Comparison of ENCODE assay signal across 26 cellular contexts in the genomic region with DNA sequence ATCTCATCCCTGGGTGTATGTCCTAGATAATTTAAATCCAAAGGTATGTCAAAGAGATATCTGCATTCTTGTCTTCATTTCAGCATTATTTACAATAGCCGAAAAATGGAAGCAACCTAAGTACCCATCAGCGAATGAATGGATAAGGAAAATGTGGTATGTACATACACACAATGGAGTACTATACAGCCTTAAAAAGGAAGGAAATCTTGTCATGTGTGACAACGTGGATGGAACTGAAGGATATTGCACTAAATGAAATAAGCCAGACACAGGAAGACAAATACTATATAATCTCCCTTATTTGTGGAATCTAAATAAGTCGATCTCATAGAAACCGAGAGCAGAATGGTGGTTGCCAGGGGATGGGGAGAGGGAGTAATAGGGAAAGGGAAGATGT. TPM values are rescaled to one million over a fixed set of nuclear protein-coding genes. Genes with fewer than 3 reads are reported as not detected.
DNase-seq lines count a peak whose midpoint lies in the region; FAIRE-seq and TF ChIP-seq lines count a peak whose summit lies in the region.
"Had no signal": no experiment of that assay in that cellular context is flagged by ENCODE, and none has a peak within 500 bp of the region (broad histone marks: within the 10 kb centered on the region; RNA-seq: fewer than 3 reads in every experiment).

No MANE protein-coding gene starts in this region.

- H3K27me3 Mint-ChIP-seq in osteocyte (ENCODE audit: unreplicated experiment): peaks cover 15% of the 10 kb centered on the region
- H3K27me3 Mint-ChIP-seq in mesothelial cell of epicardium (ENCODE audit: low read depth): peaks cover 24% of the 10 kb centered on the region

- H3K27me3 ChIP-seq in SU-DHL-6 (ENCODE audit: low read length) (no peaks in the 10 kb centered on the region), colonic mucosa (no peaks in the 10 kb centered on the region)
- H3K27me3 ChIP-seq: BE2C, BLaER1 had no signal

- H3K27ac ChIP-seq in SU-DHL-6 (ENCODE audit: low read depth, low read length): peak overlapping the region; percentile 99; the same call in 1 of the 2 replicates
- H3K27ac ChIP-seq in colonic mucosa: no peak overlapping the region
- H3K27ac ChIP-seq: 22Rv1, A549, BLaER1 had no signal

- H3K9me3 Mint-ChIP-seq in osteocyte (ENCODE audit: unreplicated experiment) (no peaks in the 10 kb centered on the region), mesothelial cell of epicardium (peaks cover 7% of the 10 kb centered on the region)
- H3K9me3 Mint-ChIP-seq: CD14-positive monocyte had no signal

- no peak overlapping the region for H2AFZ ChIP-seq in SU-DHL-6 (ENCODE audit: low read depth, low read length, severe bottlenecking)

- H3F3A ChIP-seq in SU-DHL-6 (ENCODE audit: insufficient read depth): peaks cover 63% of the 10 kb centered on the region

- H3K4me3 ChIP-seq in SU-DHL-6 (ENCODE audit: insufficient read depth, low read length, poor library complexity, severe bottlenecking): no peak overlapping the region
- no peak overlapping the region for H3K4me3 ChIP-seq in colonic mucosa
- H3K4me3 ChIP-seq: A549, BLaER1 had no signal

- intact Hi-C loops in colonic mucosa (cut with DNase I): loop anchor here (10.0 kb wide), 1 partner anchor 264 kb away; no protein-coding TSS in a partner anchor

- TF ChIP-seq CTCF in SU-DHL-6 (IDR thresholded peaks at IDR 0.05; ENCODE audit: insufficient read depth, low read length, poor library complexity, severe bottlenecking): no peak
- TF ChIP-seq CTCF in osteocyte (IDR thresholded peaks at IDR 0.05): no peak
- TF ChIP-seq CTCF in mesothelial cell of epicardium (IDR thresholded peaks at IDR 0.05; ENCODE audit: unreplicated experiment): no peak
- no peak for TF ChIP-seq CTCF in colonic mucosa (IDR thresholded peaks at IDR 0.05)

- H3K4me3 Mint-ChIP-seq in osteocyte (ENCODE audit: unreplicated experiment): no peak overlapping the region
- H3K4me3 Mint-ChIP-seq in mesothelial cell of epicardium: no peak overlapping the region
- H3K4me3 Mint-ChIP-seq: CD14-positive monocyte; CD4-positive, alpha-beta memory T cell; CD4-positive, CD25-positive, alpha-beta regulatory T cell had no signal

- no peak overlapping the region for H3K27ac Mint-ChIP-seq in osteocyte (ENCODE audit: unreplicated experiment)
- no peak overlapping the region for H3K27ac Mint-ChIP-seq in mesothelial cell of epicardium
- H3K27ac Mint-ChIP-seq: CD4-positive, alpha-beta memory T cell; CD4-positive, CD25-positive, alpha-beta regulatory T cell; CD8-positive, alpha-beta memory T cell had no signal

- H3K4me1 ChIP-seq in colonic mucosa: no peaks in the 10 kb centered on the region
- H3K4me1 ChIP-seq: A549, BE2C had no signal

- H3K36me3 Mint-ChIP-seq in osteocyte (ENCODE audit: unreplicated experiment): no peaks in the 10 kb centered on the region
- H3K36me3 Mint-ChIP-seq in mesothelial cell of epicardium: no peaks in the 10 kb centered on the region
- H3K36me3 Mint-ChIP-seq: CD14-positive monocyte; CD4-positive, alpha-beta memory T cell; CD4-positive, CD25-positive, alpha-beta regulatory T cell; CD8-positive, alpha-beta memory T cell had no signal

- H4K20me1 ChIP-seq in SU-DHL-6 (ENCODE audit: low read depth, low read length): no peaks in the 10 kb centered on the region
- H4K20me1 ChIP-seq: BLaER1 had no signal

- no peaks in the 10 kb centered on the region for H3K9me2 ChIP-seq in SU-DHL-6 (replicated peaks; ENCODE audit: insufficient read depth, low read length)

- H3K9me3 ChIP-seq in SU-DHL-6 (ENCODE audit: insufficient read depth, low read length): no peaks in the 10 kb centered on the region
- H3K9me3 ChIP-seq in colonic mucosa: no peaks in the 10 kb centered on the region
- H3K9me3 ChIP-seq: A549, BLaER1 had no signal

- H3K36me3 ChIP-seq in SU-DHL-6 (ENCODE audit: low read length): peaks cover 12% of the 10 kb centered on the region
- no peaks in the 10 kb centered on the region for H3K36me3 ChIP-seq in colonic mucosa
- H3K36me3 ChIP-seq: BE2C, BLaER1 had no signal

- no peak for TF ChIP-seq POLR2A in GM12891 (IDR thresholded peaks at IDR 0.05; ENCODE audit: low read depth, low read length)

- H3K9ac ChIP-seq in SU-DHL-6 (ENCODE audit: low read length) (no peak overlapping the region), colonic mucosa (ENCODE audit: low read depth in 2 of 2, low read length in 2 of 2) (no peak overlapping the region)
- H3K9ac ChIP-seq: BLaER1 had no signal

- DNase-seq in GM12891 (ENCODE audit: insufficient read length, low spot score) (no peak), GM18507 (ENCODE audit: extremely low spot score, insufficient read length, low read depth) (no peak), osteocyte (ENCODE audit: extremely low spot score, unreplicated experiment) (peak; percentile 8), mesothelial cell of epicardium (ENCODE audit: low spot score in 2 of 2, unreplicated experiment in 2 of 2) (no peak), colonic mucosa (no peak), GM03348 (ENCODE audit: low spot score) (no peak)
- DNase-seq: ACHN; BE2C; C1 segment of cervical spinal cord; CD4-positive, alpha-beta memory T cell; CD4-positive, CD25-positive, alpha-beta regulatory T cell; CD8-positive, alpha-beta memory T cell; COR-L47; DMS 273 treated with DMSO at 0.1 percent for 48 hours; DMS153; DMS53; DMS79; DND-41; EL; GDM1 had no signal

- FAIRE-seq in GM12891 (lab: Jason Lieb, UNC) (peak; percentile 47), GM18507 (lab: Jason Lieb, UNC) (peak; percentile 47)
- FAIRE-seq: A549 had no signal

- H3K4me1 Mint-ChIP-seq in osteocyte (ENCODE audit: unreplicated experiment) (no peaks in the 10 kb centered on the region), mesothelial cell of epicardium (no peaks in the 10 kb centered on the region)
- H3K4me1 Mint-ChIP-seq: CD4-positive, alpha-beta memory T cell; CD4-positive, CD25-positive, alpha-beta regulatory T cell; CD8-positive, alpha-beta memory T cell had no signal

- peaks cover 20% of the 10 kb centered on the region for H3K79me2 ChIP-seq in SU-DHL-6 (ENCODE audit: insufficient read depth, low read length)

- H3K4me2 ChIP-seq in SU-DHL-6 (ENCODE audit: low read depth, low read length, poor library complexity, severe bottlenecking): peak overlapping the region; percentile 87
- H3K4me2 ChIP-seq: A549, BLaER1 had no signal

TF ChIP-seq in GM12891, 5 proteins besides CTCF, POLR2A, EP300 and RAD21:
- TF ChIP-seq POLR2AphosphoS5 (IDR thresholded peaks at IDR 0.05; ENCODE audit: low read depth, low read length): no peak
- TF ChIP-seq TAF1 (IDR thresholded peaks at IDR 0.05; ENCODE audit: low read depth, low read length): no peak
- TF ChIP-seq SPI1 (IDR thresholded peaks at IDR 0.05; ENCODE audit: low read depth, low read length): no peak

RNA-seq across cellular contexts. Expression of a gene that starts 16.8 kb away (rescaled TPM):
- 49.8 TPM for polyA plus RNA-seq in GM12891 (2012; ENCODE audit: low read depth, missing spikeins)
- total RNA-seq in osteocyte (102 and 112 TPM in 2 replicates), mesothelial cell of epicardium (2.0 to 2.5 TPM (median 2.4 TPM) in 3 replicates), colonic mucosa (100 to 1,000 TPM; 123 to 200 TPM)
- total RNA-seq: G401 had no signal

Comparison
In these comparisons a context has a peak if more than half of its experiments do, and no peak if none do; other contexts are left out.
1. RNA of a gene that starts 16.8 kb away (total RNA-seq): 123 to 200 TPM in colonic mucosa and 102 to 112 TPM in osteocyte; 2.0 to 2.5 TPM in mesothelial cell of epicardium; every median in the first group is over 10 times any median in the second.